ENCODE assay signal across 11 cellular contexts in genomic region chr1:51520700-51521248, GRCh38. TPM values are rescaled to one million over a fixed set of nuclear protein-coding genes. Genes with fewer than 3 reads are reported as not detected.
DNase-seq lines count a peak whose midpoint lies in the region; ATAC-seq and TF ChIP-seq lines count a peak whose summit lies in the region.
"Had no signal": no experiment of that assay in that cellular context is flagged by ENCODE, and none has a peak within 500 bp of the region (broad histone marks: within the 10 kb centered on the region; RNA-seq: fewer than 3 reads in every experiment).

No MANE protein-coding gene starts in this region.

- WGBS in lung, 2 donors: 8 to 33% methylated on average over 3 of the region's 3 CpGs
- WGBS in urinary bladder: 57% methylated on average over 3 of the region's 3 CpGs
- WGBS in body of pancreas, 2 donors: 48 to 49% methylated on average over 3 of the region's 3 CpGs
- WGBS in testis, 2 donors: 73 to 86% methylated on average over 3 of the region's 3 CpGs

- peak overlapping the region; percentile 61 for H3K27ac Mint-ChIP-seq in activated naive CD4-positive, alpha-beta T cell treated with anti-CD3 and anti-CD28 coated beads, Interleukin-2, amount 50 U/mL, for 24 hours
- H3K27ac Mint-ChIP-seq in activated naive CD4-positive, alpha-beta T cell treated with anti-CD3 and anti-CD28 coated beads, Interleukin-2, amount 10 ng/mL, durations not matched to agents 7 days and 5 days: no peak overlapping the region
- no peak overlapping the region for H3K27ac Mint-ChIP-seq in activated T-helper 1 cell treated with anti-CD3 and anti-CD28 coated beads, Interleukin-12 subunit alpha, Interleukin-12 subunit beta, Interleukin-2, Interleukin-4 antibody, amounts not matched to agents 30 ng/mL and 10 ng/mL and 1 ng/mL, durations not matched to agents 14 hours and 24 hours and 36 hours

- no peaks in the 10 kb centered on the region for H3K36me3 Mint-ChIP-seq in activated naive CD4-positive, alpha-beta T cell treated with anti-CD3 and anti-CD28 coated beads, Interleukin-2, amount 50 U/mL, for 24 hours
- H3K36me3 Mint-ChIP-seq in activated naive CD4-positive, alpha-beta T cell treated with anti-CD3 and anti-CD28 coated beads, Interleukin-2, amount 10 ng/mL, durations not matched to agents 7 days and 5 days: peaks cover 10% of the 10 kb centered on the region
- H3K36me3 Mint-ChIP-seq in activated T-helper 1 cell treated with anti-CD3 and anti-CD28 coated beads, Interleukin-12 subunit alpha, Interleukin-12 subunit beta, Interleukin-2, Interleukin-4 antibody, amounts not matched to agents 30 ng/mL and 10 ng/mL and 1 ng/mL, durations not matched to agents 14 hours and 24 hours and 36 hours (ENCODE audit: low read depth): peaks cover 4% of the 10 kb centered on the region

- H3K4me1 Mint-ChIP-seq in activated naive CD4-positive, alpha-beta T cell treated with anti-CD3 and anti-CD28 coated beads, Interleukin-2, amount 50 U/mL, for 24 hours: peaks cover 44% of the 10 kb centered on the region
- H3K4me1 Mint-ChIP-seq in activated naive CD4-positive, alpha-beta T cell treated with anti-CD3 and anti-CD28 coated beads, Interleukin-2, amount 10 ng/mL, durations not matched to agents 7 days and 5 days: peaks cover 37% of the 10 kb centered on the region
- H3K4me1 Mint-ChIP-seq in activated T-helper 1 cell treated with anti-CD3 and anti-CD28 coated beads, Interleukin-12 subunit alpha, Interleukin-12 subunit beta, Interleukin-2, Interleukin-4 antibody, amounts not matched to agents 30 ng/mL and 10 ng/mL and 1 ng/mL, durations not matched to agents 14 hours and 24 hours and 36 hours (ENCODE audit: low read depth): peaks cover 46% of the 10 kb centered on the region

- no peaks in the 10 kb centered on the region for H3K9me3 Mint-ChIP-seq in activated naive CD4-positive, alpha-beta T cell treated with anti-CD3 and anti-CD28 coated beads, Interleukin-2, amount 50 U/mL, for 24 hours
- H3K9me3 Mint-ChIP-seq in activated naive CD4-positive, alpha-beta T cell treated with anti-CD3 and anti-CD28 coated beads, Interleukin-2, amount 10 ng/mL, durations not matched to agents 7 days and 5 days: no peaks in the 10 kb centered on the region
- no peaks in the 10 kb centered on the region for H3K9me3 Mint-ChIP-seq in activated T-helper 1 cell treated with anti-CD3 and anti-CD28 coated beads, Interleukin-12 subunit alpha, Interleukin-12 subunit beta, Interleukin-2, Interleukin-4 antibody, amounts not matched to agents 30 ng/mL and 10 ng/mL and 1 ng/mL, durations not matched to agents 14 hours and 24 hours and 36 hours
- H3K9me3 Mint-ChIP-seq: stimulated activated naive CD8-positive, alpha-beta T cell treated with anti-CD3 and anti-CD28 coated beads, Interleukin-15, Interleukin-2, amounts not matched to agents 100 ng/mL and 50 ng/mL, for 24 hours had no signal

- no peaks in the 10 kb centered on the region for H3K36me3 ChIP-seq in lung (ENCODE audit: control insufficient read depth in 2 of 2, insufficient read depth in 2 of 2, low read length in 2 of 2)
- H3K36me3 ChIP-seq in urinary bladder (ENCODE audit: insufficient read depth): no peaks in the 10 kb centered on the region
- no peaks in the 10 kb centered on the region for H3K36me3 ChIP-seq in body of pancreas (replicated peaks in 1 of 2; ENCODE audit: insufficient read depth in 1 of 2, low read depth in 2 of 2)
- no peaks in the 10 kb centered on the region for H3K36me3 ChIP-seq in testis (ENCODE audit: low read depth, missing control alignments)
- H3K36me3 ChIP-seq: ovary had no signal

- H3K9me3 ChIP-seq in lung (ENCODE audit: control insufficient read depth in 2 of 2, insufficient read depth in 1 of 2, low read length in 1 of 2): no peaks in the 10 kb centered on the region
- no peaks in the 10 kb centered on the region for H3K9me3 ChIP-seq in body of pancreas
- H3K9me3 ChIP-seq in testis: no peaks in the 10 kb centered on the region
- H3K9me3 ChIP-seq: ovary had no signal

- no peaks in the 10 kb centered on the region for H3K27me3 Mint-ChIP-seq in activated naive CD4-positive, alpha-beta T cell treated with anti-CD3 and anti-CD28 coated beads, Interleukin-2, amount 50 U/mL, for 24 hours
- no peaks in the 10 kb centered on the region for H3K27me3 Mint-ChIP-seq in activated naive CD4-positive, alpha-beta T cell treated with anti-CD3 and anti-CD28 coated beads, Interleukin-2, amount 10 ng/mL, durations not matched to agents 7 days and 5 days
- no peaks in the 10 kb centered on the region for H3K27me3 Mint-ChIP-seq in activated T-helper 1 cell treated with anti-CD3 and anti-CD28 coated beads, Interleukin-12 subunit alpha, Interleukin-12 subunit beta, Interleukin-2, Interleukin-4 antibody, amounts not matched to agents 30 ng/mL and 10 ng/mL and 1 ng/mL, durations not matched to agents 14 hours and 24 hours and 36 hours (ENCODE audit: insufficient read depth)
- H3K27me3 Mint-ChIP-seq: stimulated activated naive CD8-positive, alpha-beta T cell treated with anti-CD3 and anti-CD28 coated beads, Interleukin-15, Interleukin-2, amounts not matched to agents 100 ng/mL and 50 ng/mL, for 24 hours had no signal

- ATAC-seq in lung (ENCODE audit: insufficient read depth, low FRiP score) (no peak), body of pancreas (no peak)

- H3K27me3 ChIP-seq in lung (ENCODE audit: control insufficient read depth, insufficient read depth): no peaks in the 10 kb centered on the region
- no peaks in the 10 kb centered on the region for H3K27me3 ChIP-seq in body of pancreas
- H3K27me3 ChIP-seq in testis: no peaks in the 10 kb centered on the region
- H3K27me3 ChIP-seq: ovary had no signal

- H3K4me3 ChIP-seq in lung (no peak overlapping the region), urinary bladder (ENCODE audit: low read depth, low read length) (no peak overlapping the region), body of pancreas (no peak overlapping the region), testis (no peak overlapping the region)
- H3K4me3 ChIP-seq: ovary had no signal

- CTCF ChIA-PET in activated naive CD4-positive, alpha-beta T cell treated with anti-CD3 and anti-CD28 coated beads, Interleukin-2, amount 10 ng/mL, durations not matched to agents 7 days and 5 days (lab: Charles Lee): interaction anchor here (0.8 to 1.5 kb wide), 2 partner anchors 13 to 15 kb away, joined by 3 to 4 read pairs; no protein-coding TSS in a partner anchor

- H3K4me1 ChIP-seq in lung (ENCODE audit: control insufficient read depth in 2 of 2, insufficient read depth in 2 of 2, low read length in 2 of 2) (peaks cover 0 to 4% of the 10 kb centered on the region in 2 donors), urinary bladder (ENCODE audit: insufficient read depth) (no peaks in the 10 kb centered on the region), body of pancreas (peaks cover 21% of the 10 kb centered on the region), testis (peaks cover 19% of the 10 kb centered on the region)

- DNase-seq in activated naive CD4-positive, alpha-beta T cell treated with anti-CD3 and anti-CD28 coated beads, Interleukin-2, amount 10 ng/mL, durations not matched to agents 7 days and 5 days: no peak
- DNase-seq in activated T-helper 1 cell treated with anti-CD3 and anti-CD28 coated beads, Interleukin-12 subunit alpha, Interleukin-12 subunit beta, Interleukin-2, Interleukin-4 antibody, amounts not matched to agents 30 ng/mL and 10 ng/mL and 1 ng/mL, durations not matched to agents 14 hours and 24 hours and 36 hours (ENCODE audit: low spot score): no peak
- no peak for DNase-seq in lung (ENCODE audit: low spot score)
- no peak for DNase-seq in body of pancreas
- DNase-seq in ecto neural progenitor cell (ENCODE audit: low spot score): no peak
- no peak for DNase-seq in testis
- DNase-seq: NCI-H1417, ovary had no signal

- peak overlapping the region; percentile 3 to 69 for H3K27ac ChIP-seq in lung (ENCODE audit: low read depth in 1 of 2, low read length in 1 of 2)
- H3K27ac ChIP-seq in urinary bladder (ENCODE audit: low read depth): peak overlapping the region; percentile 2
- no peak overlapping the region for H3K27ac ChIP-seq in body of pancreas
- H3K27ac ChIP-seq in testis: no peak overlapping the region
- H3K27ac ChIP-seq: ovary had no signal

- TF ChIP-seq POLR2A in body of pancreas (IDR thresholded peaks at IDR 0.05) (no peak), testis (IDR thresholded peaks at IDR 0.05) (no peak)

- intact Hi-C loops in activated T-helper 1 cell treated with anti-CD3 and anti-CD28 coated beads, Interleukin-12 subunit alpha, Interleukin-12 subunit beta, Interleukin-2, Interleukin-4 antibody, amounts not matched to agents 30 ng/mL and 10 ng/mL and 1 ng/mL, durations not matched to agents 14 hours and 24 hours and 36 hours (cut with micrococcal nuclease): loop anchor here (2.0 to 10.0 kb wide), 2 partner anchors 32 to 1204 kb away; partner anchors contain the start of gene ZYG11B
- intact Hi-C loops in body of pancreas (cut with DNase I) (no loop called here), testis (cut with DNase I; ENCODE audit: low total_unique reads) (loop anchor here (10.0 kb wide), 1 partner anchor 226 kb away; no protein-coding TSS in a partner anchor)

- TF ChIP-seq CTCF in lung (IDR thresholded peaks at IDR 0.05; ENCODE audit: control extremely low read depth, extremely low read depth) (no peak), body of pancreas (IDR thresholded peaks at IDR 0.05) (no peak), testis (IDR thresholded peaks at IDR 0.05) (no peak)

- H3K4me3 Mint-ChIP-seq in activated naive CD4-positive, alpha-beta T cell treated with anti-CD3 and anti-CD28 coated beads, Interleukin-2, amount 50 U/mL, for 24 hours: no peak overlapping the region
- no peak overlapping the region for H3K4me3 Mint-ChIP-seq in activated naive CD4-positive, alpha-beta T cell treated with anti-CD3 and anti-CD28 coated beads, Interleukin-2, amount 10 ng/mL, durations not matched to agents 7 days and 5 days
- H3K4me3 Mint-ChIP-seq in activated T-helper 1 cell treated with anti-CD3 and anti-CD28 coated beads, Interleukin-12 subunit alpha, Interleukin-12 subunit beta, Interleukin-2, Interleukin-4 antibody, amounts not matched to agents 30 ng/mL and 10 ng/mL and 1 ng/mL, durations not matched to agents 14 hours and 24 hours and 36 hours: peak overlapping the region; percentile 41

RNA-seq across cellular contexts. Expression of gene EPS15, which starts 1.7 kb away (rescaled TPM):
- 53.0 and 55.5 TPM in 2 replicates for total RNA-seq in activated T-helper 1 cell treated with anti-CD3 and anti-CD28 coated beads, Interleukin-12 subunit alpha, Interleukin-12 subunit beta, Interleukin-2, Interleukin-4 antibody, amounts not matched to agents 30 ng/mL and 10 ng/mL and 1 ng/mL, durations not matched to agents 14 hours and 24 hours and 36 hours
- total RNA-seq in lung (10 to 100 TPM; 71.1 to 87.2 TPM), urinary bladder (96.2 TPM), body of pancreas (10 to 100 TPM; 37.4 to 46.8 TPM), testis (100 to 1,000 TPM; 108 to 127 TPM)
- polyA plus RNA-seq in lung (10 to 100 TPM; 19.2 to 19.8 TPM), urinary bladder (21.5 TPM), testis (ENCODE audit: insufficient read depth, low read depth, low replicate concordance) (77.2 TPM)

Comparison
In these comparisons a context has a peak if more than half of its experiments do, and no peak if none do; other contexts are left out.
1. H3K27ac ChIP-seq: peak in lung (2 of 2) and urinary bladder (single experiment); none in body of pancreas (0 of 4) and testis (0 of 2).